21 cellular contexts compared by ENCODE assay signal in genomic region chr4:3682236-3683076, GRCh38.
DNase-seq lines count a peak whose midpoint lies in the region; ATAC-seq and TF ChIP-seq lines count a peak whose summit lies in the region.
"Had no signal": no experiment of that assay in that cellular context is flagged by ENCODE, and none has a peak within 500 bp of the region (broad histone marks: within the 10 kb centered on the region; RNA-seq: fewer than 3 reads in every experiment).

No MANE protein-coding gene starts in this region.

- H3K36me3 Mint-ChIP-seq in natural killer cell treated with Interleukin-12 subunit alpha and Interleukin-12 subunit beta and Interleukin-15 and Interleukin-18, amount 100 ng/mL, for 72 hours: no peaks in the 10 kb centered on the region
- no peaks in the 10 kb centered on the region for H3K36me3 Mint-ChIP-seq in natural killer cell

- no peaks in the 10 kb centered on the region for H3K9me3 ChIP-seq in left lung
- H3K9me3 ChIP-seq: SK-N-SH had no signal

- peak; percentile 28 for DNase-seq in natural killer cell treated with Interleukin-12 subunit alpha and Interleukin-12 subunit beta and Interleukin-15 and Interleukin-18, amount 100 ng/mL, for 72 hours (ENCODE audit: low spot score)
- no peak for DNase-seq in natural killer cell
- DNase-seq in left lung: peak; percentile 14 to 49
- peak; percentile 67 for DNase-seq in posterior vena cava (ENCODE audit: low spot score)
- DNase-seq in NCI-H524 treated with DMSO at 0.1 percent for 48 hours (lab: John Stamatoyannopoulos, UW): no peak
- DNase-seq in dedifferentiated amniotic fluid mesenchymal stem cell (ENCODE audit: extremely low spot score): no peak
- DNase-seq in pons (ENCODE audit: low spot score): no peak
- DNase-seq: DMS53; GDM1; Karpas-422; MV-4-11; NCI-H1694; NCI-H2081 treated with DMSO at 0.1 percent for 48 hours; NCI-H446 treated with DMSO at 0.1 percent for 48 hours; NCI-H69; NK-92 treated with Interleukin-12 subunit alpha and Interleukin-12 subunit beta, amount 100 ng/mL, for 24 hours; SIG-M5; SK-N-SH had no signal

- TF ChIP-seq CTCF in natural killer cell (IDR thresholded peaks at IDR 0.05): no peak
- TF ChIP-seq CTCF in left lung (IDR thresholded peaks at IDR 0.05): no peak

- no peak overlapping the region for H3K27ac Mint-ChIP-seq in natural killer cell treated with Interleukin-12 subunit alpha and Interleukin-12 subunit beta and Interleukin-15 and Interleukin-18, amount 100 ng/mL, for 72 hours
- no peak overlapping the region for H3K27ac Mint-ChIP-seq in natural killer cell
- H3K27ac Mint-ChIP-seq: GM23338 had no signal

- peaks cover 8 to 12% of the 10 kb centered on the region in 2 donors for H3K27me3 Mint-ChIP-seq in natural killer cell treated with Interleukin-12 subunit alpha and Interleukin-12 subunit beta and Interleukin-15 and Interleukin-18, amount 100 ng/mL, for 72 hours
- peaks cover 8 to 9% of the 10 kb centered on the region in 2 donors for H3K27me3 Mint-ChIP-seq in natural killer cell (ENCODE audit: low read depth in 2 of 2)

- peaks cover 0 to 30% of the 10 kb centered on the region in 2 donors for H3K27me3 ChIP-seq in left lung

- H3K4me3 Mint-ChIP-seq in natural killer cell treated with Interleukin-12 subunit alpha and Interleukin-12 subunit beta and Interleukin-15 and Interleukin-18, amount 100 ng/mL, for 72 hours: no peak overlapping the region
- no peak overlapping the region for H3K4me3 Mint-ChIP-seq in natural killer cell
- H3K4me3 Mint-ChIP-seq: GM23338 had no signal

- H3K4me3 ChIP-seq in left lung: no peak overlapping the region
- H3K4me3 ChIP-seq: GM23338 had no signal

- H3K9me3 Mint-ChIP-seq in natural killer cell treated with Interleukin-12 subunit alpha and Interleukin-12 subunit beta and Interleukin-15 and Interleukin-18, amount 100 ng/mL, for 72 hours: no peaks in the 10 kb centered on the region
- no peaks in the 10 kb centered on the region for H3K9me3 Mint-ChIP-seq in natural killer cell
- H3K9me3 Mint-ChIP-seq: GM23338 had no signal

- no peaks in the 10 kb centered on the region for H3K4me1 Mint-ChIP-seq in natural killer cell treated with Interleukin-12 subunit alpha and Interleukin-12 subunit beta and Interleukin-15 and Interleukin-18, amount 100 ng/mL, for 72 hours (ENCODE audit: low read depth in 2 of 2)
- H3K4me1 Mint-ChIP-seq in natural killer cell: no peaks in the 10 kb centered on the region
- H3K4me1 Mint-ChIP-seq: GM23338 had no signal

- intact Hi-C loops in natural killer cell (cut with micrococcal nuclease): no loop called here
- intact Hi-C loops in left lung (cut with DNase I): no loop called here
- intact Hi-C loops in posterior vena cava (cut with DNase I): no loop called here

- peak in 1 of 2 donors; percentile 17 for ATAC-seq in natural killer cell treated with Interleukin-12 subunit alpha and Interleukin-12 subunit beta and Interleukin-15 and Interleukin-18, amount 100 ng/mL, for 72 hours
- no peak for ATAC-seq in natural killer cell
- no peak for ATAC-seq in left lung
- ATAC-seq: GM23338, HCT116 had no signal

- H3K27ac ChIP-seq in left lung: no peak overlapping the region
- H3K27ac ChIP-seq: RWPE1 had no signal

- no peaks in the 10 kb centered on the region for H3K36me3 ChIP-seq in left lung

- H3K4me1 ChIP-seq in left lung: no peaks in the 10 kb centered on the region

Comparison
In these comparisons a context has a peak if more than half of its experiments do, and no peak if none do; other contexts are left out.
1. DNase-seq: peak in natural killer cell treated with Interleukin-12 subunit alpha and Interleukin-12 subunit beta and Interleukin-15 and Interleukin-18, amount 100 ng/mL, for 72 hours (single experiment), left lung (2 of 2) and posterior vena cava (single experiment); none in natural killer cell (single experiment), NCI-H524 treated with DMSO at 0.1 percent for 48 hours (single experiment), dedifferentiated amniotic fluid mesenchymal stem cell (single experiment) and pons (single experiment).